12 cellular contexts compared by ENCODE assay signal in genomic region chr2:111947219-111947618, GRCh38. TPM values are rescaled to one million over a fixed set of nuclear protein-coding genes. Genes with fewer than 3 reads are reported as not detected.
DNase-seq lines count a peak whose midpoint lies in the region; ATAC-seq and TF ChIP-seq lines count a peak whose summit lies in the region.
"Had no signal": no experiment of that assay in that cellular context is flagged by ENCODE, and none has a peak within 500 bp of the region (broad histone marks: within the 10 kb centered on the region; RNA-seq: fewer than 3 reads in every experiment).

No MANE protein-coding gene starts in this region.

- peaks cover 10% of the 10 kb centered on the region for H3K36me3 ChIP-seq in right atrium auricular region
- peaks cover 0 to 27% of the 10 kb centered on the region in 2 donors for H3K36me3 ChIP-seq in gastroesophageal sphincter
- no peaks in the 10 kb centered on the region for H3K36me3 ChIP-seq in psoas muscle (ENCODE audit: insufficient read depth in 1 of 2, low read depth in 1 of 2)
- H3K36me3 ChIP-seq in vagina, result no peaks in the 10 kb centered on the region

- no peak for TF ChIP-seq EP300 in gastroesophageal sphincter (IDR thresholded peaks at IDR 0.05)

- H3K27ac ChIP-seq in right atrium auricular region (peak overlapping the region; percentile 32 to 68), gastroesophageal sphincter (peak overlapping the region; percentile 55 to 82 (median 76)), psoas muscle (peak overlapping the region; percentile 64), vagina (peak overlapping the region; percentile 72)

- H3K4me1 ChIP-seq in right atrium auricular region (peaks cover 0 to 24% of the 10 kb centered on the region in 2 donors), gastroesophageal sphincter (peaks cover 5 to 40% (median 25%) of the 10 kb centered on the region in 3 donors), psoas muscle (peaks cover 16% of the 10 kb centered on the region), vagina (peaks cover 21% of the 10 kb centered on the region)

- no peak for TF ChIP-seq CTCF in right atrium auricular region (IDR thresholded peaks at IDR 0.05)
- no peak for TF ChIP-seq CTCF in gastroesophageal sphincter (IDR thresholded peaks at IDR 0.05)
- TF ChIP-seq CTCF in psoas muscle (IDR thresholded peaks at IDR 0.05), result no peak
- TF ChIP-seq CTCF in vagina (IDR thresholded peaks at IDR 0.05), result no peak

- H3K27me3 ChIP-seq in right atrium auricular region (no peaks in the 10 kb centered on the region), gastroesophageal sphincter (no peaks in the 10 kb centered on the region), psoas muscle (ENCODE audit: insufficient read depth in 3 of 3, low read length in 2 of 3) (no peaks in the 10 kb centered on the region), vagina (no peaks in the 10 kb centered on the region)
- H3K27me3 ChIP-seq: spleen had no signal

- intact Hi-C loops in left ventricle myocardium superior (cut with micrococcal nuclease) (no loop called here), psoas muscle (cut with DNase I) (no loop called here), vagina (cut with DNase I) (no loop called here)

- no peak for TF ChIP-seq POLR2A in gastroesophageal sphincter (IDR thresholded peaks at IDR 0.05)
- TF ChIP-seq POLR2A in vagina (IDR thresholded peaks at IDR 0.05), result no peak

- 40 to 70% methylated on average over 1 to 4 of the region's 11 CpGs for WGBS in gastroesophageal sphincter (ENCODE audit: low coverage in 1 of 2), 2 donors
- WGBS in psoas muscle, 3 donors, result 90 to 95% (median 92%) methylated on average over 11 of the region's 11 CpGs

- H3K4me3 ChIP-seq in right atrium auricular region, result no peak overlapping the region
- H3K4me3 ChIP-seq in gastroesophageal sphincter, result no peak overlapping the region
- no peak overlapping the region for H3K4me3 ChIP-seq in psoas muscle
- no peak overlapping the region for H3K4me3 ChIP-seq in vagina
- H3K4me3 ChIP-seq: spleen had no signal

- H3K9me3 ChIP-seq in right atrium auricular region (no peaks in the 10 kb centered on the region), gastroesophageal sphincter (no peaks in the 10 kb centered on the region), psoas muscle (no peaks in the 10 kb centered on the region), vagina (no peaks in the 10 kb centered on the region)
- H3K9me3 ChIP-seq: spleen had no signal

- no peak for ATAC-seq in left ventricle myocardium superior
- ATAC-seq in gastroesophageal sphincter, result no peak
- peak in 1 of 4 donors; percentile 7 for ATAC-seq in psoas muscle
- no peak for ATAC-seq in left lobe of liver

- no peak for DNase-seq in right atrium auricular region (ENCODE audit: low spot score)
- DNase-seq in left ventricle myocardium superior, result no peak
- no peak for DNase-seq in psoas muscle
- no peak for DNase-seq in vagina (ENCODE audit: extremely low spot score in 2 of 2)
- no peak for DNase-seq in left lobe of liver (ENCODE audit: low spot score)
- DNase-seq in ecto neural progenitor cell (ENCODE audit: low spot score), result no peak
- DNase-seq in NCI-H146 (lab: John Stamatoyannopoulos, UW), result no peak
- DNase-seq: activated CD8-positive, alpha-beta memory T cell treated with anti-CD3 and anti-CD28 coated beads for 24 hours; cortex of kidney; spleen; T-helper 2 cell had no signal

RNA-seq across cellular contexts. Expression of gene MERTK, which starts 48.8 kb away (rescaled TPM):
- 10 to 100 TPM in 1 of 2 donors, 1 to 10 TPM in 1; 4.9 to 13.7 TPM for total RNA-seq in right atrium auricular region
- 5.0 TPM for total RNA-seq in left ventricle myocardium superior
- 10 to 100 TPM; 13.2 to 47.4 (median 32.3) TPM for total RNA-seq in gastroesophageal sphincter
- 1 to 10 TPM; 1.6 to 4.2 (median 2.4) TPM for total RNA-seq in psoas muscle
- 1 to 10 TPM in 2 of 3 donors, under 1 TPM in 1; 0.73 to 1.4 (median 1.2) TPM for polyA plus RNA-seq in psoas muscle
- 15.7 TPM for total RNA-seq in vagina
- 14.3 TPM for total RNA-seq in left lobe of liver
